ENCODE assay signal across 8 cellular contexts in the genomic region with DNA sequence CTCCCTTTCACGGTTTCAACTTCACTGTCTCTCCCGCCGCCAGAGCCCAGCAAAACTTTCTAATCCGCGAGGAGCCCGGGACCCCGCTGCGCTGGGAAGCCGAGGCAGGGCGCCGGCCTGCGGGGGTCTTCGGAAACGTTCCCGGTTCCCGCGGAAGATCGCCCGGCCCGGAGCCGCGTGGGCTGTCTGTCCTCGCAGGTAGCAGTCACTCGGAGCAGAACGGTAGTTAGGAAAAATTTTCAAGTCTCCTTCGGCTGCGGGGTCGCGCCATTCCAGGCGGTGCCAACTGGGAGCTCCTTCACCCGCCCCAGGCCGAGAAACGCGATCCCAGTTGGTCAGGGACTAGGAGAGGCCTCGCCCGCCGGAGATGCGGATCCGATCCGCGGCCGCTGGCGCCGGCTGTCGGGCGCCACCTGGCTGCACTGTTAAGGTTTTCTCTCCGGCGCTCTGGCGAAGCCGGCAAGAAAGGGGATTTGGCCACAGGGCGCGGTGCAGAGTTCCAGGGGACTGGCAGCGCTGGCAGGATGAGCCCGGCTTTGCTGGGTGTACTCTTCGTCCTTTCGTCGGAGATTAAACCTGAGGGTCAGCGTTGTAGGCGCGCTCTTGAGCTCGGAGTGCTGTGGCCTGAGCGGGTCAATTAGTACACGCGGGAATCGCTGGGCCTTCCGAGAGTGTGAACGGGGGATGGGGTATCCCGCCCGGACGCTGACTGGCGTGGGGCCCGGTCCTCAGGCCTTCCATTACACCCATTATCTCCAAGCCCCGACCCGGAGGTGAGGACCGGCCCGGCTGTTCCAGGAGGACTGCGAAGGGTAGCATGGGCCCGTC.
DNase-seq lines count a peak whose midpoint lies in the region; ATAC-seq and TF ChIP-seq lines count a peak whose summit lies in the region.

No MANE protein-coding gene starts in this region.

- peak; percentile 79 to 85 for ATAC-seq in stimulated activated naive B cell treated with anti-CD40 and anti-IgM and Interleukin-4, amounts not matched to agents 10 μg/mL and 1 μg/mL and 100 μg/mL, for 72 hours (replicated peaks)
- ATAC-seq in GM21825 (IDR thresholded peaks at IDR 0.05; ENCODE audit: unreplicated experiment): no peak

- peak overlapping the region; percentile 72 to 78 (median 76) for H3K4me3 Mint-ChIP-seq in nephron
- peak overlapping the region; percentile 80 to 86 for H3K4me3 Mint-ChIP-seq in stimulated activated naive B cell treated with anti-CD40 and anti-IgM and Interleukin-4, amounts not matched to agents 10 μg/mL and 1 μg/mL and 100 μg/mL, for 72 hours

- peak overlapping the region in 1 of 3 experiments; percentile 1 for H3K27ac Mint-ChIP-seq in nephron
- H3K27ac Mint-ChIP-seq in stimulated activated naive B cell treated with anti-CD40 and anti-IgM and Interleukin-4, amounts not matched to agents 10 μg/mL and 1 μg/mL and 100 μg/mL, for 72 hours: peak overlapping the region; percentile 66

- peaks cover 53% of the 10 kb centered on the region for H3K27me3 Mint-ChIP-seq in nephron (ENCODE audit: low read depth)
- H3K27me3 Mint-ChIP-seq in stimulated activated naive B cell treated with anti-CD40 and anti-IgM and Interleukin-4, amounts not matched to agents 10 μg/mL and 1 μg/mL and 100 μg/mL, for 72 hours: peaks cover 26 to 28% of the 10 kb centered on the region in 2 donors

- peak overlapping the region; percentile 71 for H3K4me3 ChIP-seq in HUES6 (ENCODE audit: low read depth, low read length)
- H3K4me3 ChIP-seq in foreskin fibroblast (ENCODE audit: low read depth in 1 of 2, low read length in 2 of 2): peak overlapping the region; percentile 55 to 57

- peaks cover 21% of the 10 kb centered on the region for H3K27me3 ChIP-seq in HUES6 (ENCODE audit: control insufficient read depth, insufficient read depth, low read length)

- no peaks in the 10 kb centered on the region for H3K9me3 ChIP-seq in HUES6 (ENCODE audit: control insufficient read depth, insufficient read depth, low read depth, low read length)

- TF ChIP-seq CTCF in GM10266 (IDR thresholded peaks at IDR 0.05; ENCODE audit: control insufficient read depth, insufficient read depth, low read depth, missing control alignments) (peak; percentile 65), foreskin fibroblast (IDR thresholded peaks at IDR 0.05; ENCODE audit: low read depth, low read length) (peak; percentile 82), nephron (IDR thresholded peaks at IDR 0.05; ENCODE audit: unreplicated experiment in 3 of 3) (peak; percentile 70 to 87 (median 83))

- peaks cover 22% of the 10 kb centered on the region for H3K4me1 ChIP-seq in HUES6 (ENCODE audit: control insufficient read depth, insufficient read depth, low read length)

- H3K27ac ChIP-seq in HUES6 (ENCODE audit: low read depth, low read length): peak overlapping the region; percentile 13; the same call in 1 of the 2 replicates

- no peaks in the 10 kb centered on the region for H3K9me3 Mint-ChIP-seq in nephron
- no peaks in the 10 kb centered on the region for H3K9me3 Mint-ChIP-seq in stimulated activated naive B cell treated with anti-CD40 and anti-IgM and Interleukin-4, amounts not matched to agents 10 μg/mL and 1 μg/mL and 100 μg/mL, for 72 hours

- DNase-seq in GM10266 (ENCODE audit: extremely low spot score): peak; percentile 60
- DNase-seq in SHP77 treated with DMSO at 0.1 percent for 48 hours (lab: John Stamatoyannopoulos, UW): peak; percentile 55
- DNase-seq in activated gamma-delta T cell treated with anti-CD3 and anti-CD28 coated beads, Interleukin-2, amount 50 U/mL, for 16 hours (ENCODE audit: low read depth): peak; percentile 38
- DNase-seq in foreskin fibroblast: peak; percentile 81 to 93
- peak; percentile 44 for DNase-seq in stimulated activated naive B cell treated with anti-CD40 and anti-IgM and Interleukin-4, amounts not matched to agents 10 μg/mL and 1 μg/mL and 100 μg/mL, for 72 hours

- H3K9ac ChIP-seq in HUES6 (ENCODE audit: low read length): peak overlapping the region; percentile 56

- H3K36me3 Mint-ChIP-seq in nephron (ENCODE audit: low read depth): no peaks in the 10 kb centered on the region
- no peaks in the 10 kb centered on the region for H3K36me3 Mint-ChIP-seq in stimulated activated naive B cell treated with anti-CD40 and anti-IgM and Interleukin-4, amounts not matched to agents 10 μg/mL and 1 μg/mL and 100 μg/mL, for 72 hours

- H3K36me3 ChIP-seq in HUES6 (ENCODE audit: control insufficient read depth, insufficient read depth, low read length): no peaks in the 10 kb centered on the region

- H3K4me1 Mint-ChIP-seq in nephron: peaks cover 11% of the 10 kb centered on the region
- peaks cover 20 to 36% of the 10 kb centered on the region in 2 donors for H3K4me1 Mint-ChIP-seq in stimulated activated naive B cell treated with anti-CD40 and anti-IgM and Interleukin-4, amounts not matched to agents 10 μg/mL and 1 μg/mL and 100 μg/mL, for 72 hours
